ENCODE assay signal across 2 cellular contexts in the genomic region with DNA sequence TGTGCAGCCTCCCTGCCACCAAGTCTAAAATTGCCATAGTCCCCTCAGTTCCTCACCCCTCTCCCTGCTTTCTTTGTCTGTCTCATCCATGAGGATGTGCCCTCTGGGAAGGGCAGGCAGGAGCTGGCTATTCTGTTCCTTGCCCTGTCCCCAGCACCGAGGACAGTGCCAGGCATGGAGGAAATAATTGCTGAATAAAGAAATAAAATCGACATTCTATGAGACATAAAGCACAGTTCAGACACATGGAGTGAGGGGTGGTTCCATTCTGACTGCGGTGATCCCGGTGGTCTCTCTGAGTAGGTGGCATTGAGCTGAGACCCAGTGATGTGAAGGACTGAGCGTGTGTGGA.
TF ChIP-seq lines count a peak whose summit lies in the region.

No MANE protein-coding gene starts in this region.

TF ChIP-seq in SK-N-SH, 30 proteins besides CTCF, POLR2A, EP300 and RAD21 (continued from another document):
- TF ChIP-seq, protein P1, sequence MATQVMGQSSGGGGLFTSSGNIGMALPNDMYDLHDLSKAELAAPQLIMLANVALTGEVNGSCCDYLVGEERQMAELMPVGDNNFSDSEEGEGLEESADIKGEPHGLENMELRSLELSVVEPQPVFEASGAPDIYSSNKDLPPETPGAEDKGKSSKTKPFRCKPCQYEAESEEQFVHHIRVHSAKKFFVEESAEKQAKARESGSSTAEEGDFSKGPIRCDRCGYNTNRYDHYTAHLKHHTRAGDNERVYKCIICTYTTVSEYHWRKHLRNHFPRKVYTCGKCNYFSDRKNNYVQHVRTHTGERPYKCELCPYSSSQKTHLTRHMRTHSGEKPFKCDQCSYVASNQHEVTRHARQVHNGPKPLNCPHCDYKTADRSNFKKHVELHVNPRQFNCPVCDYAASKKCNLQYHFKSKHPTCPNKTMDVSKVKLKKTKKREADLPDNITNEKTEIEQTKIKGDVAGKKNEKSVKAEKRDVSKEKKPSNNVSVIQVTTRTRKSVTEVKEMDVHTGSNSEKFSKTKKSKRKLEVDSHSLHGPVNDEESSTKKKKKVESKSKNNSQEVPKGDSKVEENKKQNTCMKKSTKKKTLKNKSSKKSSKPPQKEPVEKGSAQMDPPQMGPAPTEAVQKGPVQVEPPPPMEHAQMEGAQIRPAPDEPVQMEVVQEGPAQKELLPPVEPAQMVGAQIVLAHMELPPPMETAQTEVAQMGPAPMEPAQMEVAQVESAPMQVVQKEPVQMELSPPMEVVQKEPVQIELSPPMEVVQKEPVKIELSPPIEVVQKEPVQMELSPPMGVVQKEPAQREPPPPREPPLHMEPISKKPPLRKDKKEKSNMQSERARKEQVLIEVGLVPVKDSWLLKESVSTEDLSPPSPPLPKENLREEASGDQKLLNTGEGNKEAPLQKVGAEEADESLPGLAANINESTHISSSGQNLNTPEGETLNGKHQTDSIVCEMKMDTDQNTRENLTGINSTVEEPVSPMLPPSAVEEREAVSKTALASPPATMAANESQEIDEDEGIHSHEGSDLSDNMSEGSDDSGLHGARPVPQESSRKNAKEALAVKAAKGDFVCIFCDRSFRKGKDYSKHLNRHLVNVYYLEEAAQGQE (IDR thresholded peaks at IDR 0.05; ENCODE audit: low read depth, low read length): peak; percentile 71

TF ChIP-seq in SK-N-SH treated with all-trans-retinoic acid at 6 μM for 48 hours, 23 proteins besides CTCF, POLR2A, EP300 and RAD21 (continued from another document):
- TF ChIP-seq, protein P2, sequence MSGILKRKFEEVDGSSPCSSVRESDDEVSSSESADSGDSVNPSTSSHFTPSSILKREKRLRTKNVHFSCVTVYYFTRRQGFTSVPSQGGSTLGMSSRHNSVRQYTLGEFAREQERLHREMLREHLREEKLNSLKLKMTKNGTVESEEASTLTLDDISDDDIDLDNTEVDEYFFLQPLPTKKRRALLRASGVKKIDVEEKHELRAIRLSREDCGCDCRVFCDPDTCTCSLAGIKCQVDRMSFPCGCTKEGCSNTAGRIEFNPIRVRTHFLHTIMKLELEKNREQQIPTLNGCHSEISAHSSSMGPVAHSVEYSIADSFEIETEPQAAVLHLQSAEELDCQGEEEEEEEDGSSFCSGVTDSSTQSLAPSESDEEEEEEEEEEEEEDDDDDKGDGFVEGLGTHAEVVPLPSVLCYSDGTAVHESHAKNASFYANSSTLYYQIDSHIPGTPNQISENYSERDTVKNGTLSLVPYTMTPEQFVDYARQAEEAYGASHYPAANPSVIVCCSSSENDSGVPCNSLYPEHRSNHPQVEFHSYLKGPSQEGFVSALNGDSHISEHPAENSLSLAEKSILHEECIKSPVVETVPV (CRISPR knock-in tag; IDR thresholded peaks at IDR 0.05): no peak
- TF ChIP-seq PPARA (CRISPR knock-in tag; IDR thresholded peaks at IDR 0.05; ENCODE audit: borderline replicate concordance): no peak
- no peak for TF ChIP-seq ISL1 (CRISPR knock-in tag; IDR thresholded peaks at IDR 0.05)
- TF ChIP-seq, protein P3, sequence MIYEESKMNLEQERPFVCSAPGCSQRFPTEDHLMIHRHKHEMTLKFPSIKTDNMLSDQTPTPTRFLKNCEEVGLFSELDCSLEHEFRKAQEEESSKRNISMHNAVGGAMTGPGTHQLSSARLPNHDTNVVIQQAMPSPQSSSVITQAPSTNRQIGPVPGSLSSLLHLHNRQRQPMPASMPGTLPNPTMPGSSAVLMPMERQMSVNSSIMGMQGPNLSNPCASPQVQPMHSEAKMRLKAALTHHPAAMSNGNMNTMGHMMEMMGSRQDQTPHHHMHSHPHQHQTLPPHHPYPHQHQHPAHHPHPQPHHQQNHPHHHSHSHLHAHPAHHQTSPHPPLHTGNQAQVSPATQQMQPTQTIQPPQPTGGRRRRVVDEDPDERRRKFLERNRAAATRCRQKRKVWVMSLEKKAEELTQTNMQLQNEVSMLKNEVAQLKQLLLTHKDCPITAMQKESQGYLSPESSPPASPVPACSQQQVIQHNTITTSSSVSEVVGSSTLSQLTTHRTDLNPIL (CRISPR knock-in tag; IDR thresholded peaks at IDR 0.05; ENCODE audit: low read depth): no peak
- no peak for TF ChIP-seq ESRRG (CRISPR knock-in tag; IDR thresholded peaks at IDR 0.05)
- no peak for TF ChIP-seq ZFP3 (CRISPR knock-in tag; IDR thresholded peaks at IDR 0.05)
- TF ChIP-seq SNAI2 (CRISPR knock-in tag; IDR thresholded peaks at IDR 0.05): no peak
- TF ChIP-seq, protein P4, sequence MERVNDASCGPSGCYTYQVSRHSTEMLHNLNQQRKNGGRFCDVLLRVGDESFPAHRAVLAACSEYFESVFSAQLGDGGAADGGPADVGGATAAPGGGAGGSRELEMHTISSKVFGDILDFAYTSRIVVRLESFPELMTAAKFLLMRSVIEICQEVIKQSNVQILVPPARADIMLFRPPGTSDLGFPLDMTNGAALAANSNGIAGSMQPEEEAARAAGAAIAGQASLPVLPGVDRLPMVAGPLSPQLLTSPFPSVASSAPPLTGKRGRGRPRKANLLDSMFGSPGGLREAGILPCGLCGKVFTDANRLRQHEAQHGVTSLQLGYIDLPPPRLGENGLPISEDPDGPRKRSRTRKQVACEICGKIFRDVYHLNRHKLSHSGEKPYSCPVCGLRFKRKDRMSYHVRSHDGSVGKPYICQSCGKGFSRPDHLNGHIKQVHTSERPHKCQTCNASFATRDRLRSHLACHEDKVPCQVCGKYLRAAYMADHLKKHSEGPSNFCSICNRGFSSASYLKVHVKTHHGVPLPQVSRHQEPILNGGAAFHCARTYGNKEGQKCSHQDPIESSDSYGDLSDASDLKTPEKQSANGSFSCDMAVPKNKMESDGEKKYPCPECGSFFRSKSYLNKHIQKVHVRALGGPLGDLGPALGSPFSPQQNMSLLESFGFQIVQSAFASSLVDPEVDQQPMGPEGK (CRISPR knock-in tag; IDR thresholded peaks at IDR 0.05; ENCODE audit: borderline replicate concordance): no peak
- no peak for TF ChIP-seq RARB (CRISPR knock-in tag; IDR thresholded peaks at IDR 0.05)
- TF ChIP-seq ZFP30 (CRISPR knock-in tag; IDR thresholded peaks at IDR 0.05): no peak
- no peak for TF ChIP-seq BACH2 (CRISPR knock-in tag; IDR thresholded peaks at IDR 0.05; ENCODE audit: borderline replicate concordance)
